22 cellular contexts compared by ENCODE assay signal in genomic region chr4:83043801-83044407, GRCh38. TPM values are rescaled to one million over a fixed set of nuclear protein-coding genes. Genes with fewer than 3 reads are reported as not detected.
A peak's percentile ranks its signal among the peaks of the same experiment; 100 is the strongest.
DNase-seq lines count a peak whose midpoint lies in the region; ATAC-seq, FAIRE-seq and TF ChIP-seq lines count a peak whose summit lies in the region.
"Had no signal": no experiment of that assay in that cellular context is flagged by ENCODE, and none has a peak within 500 bp of the region (broad histone marks: within the 10 kb centered on the region; RNA-seq: fewer than 3 reads in every experiment).

No MANE protein-coding gene starts in this region.

- H2AFZ ChIP-seq in astrocyte (ENCODE audit: low read depth, low read length) = no peak overlapping the region
- H2AFZ ChIP-seq in keratinocyte (ENCODE audit: control insufficient read depth, low read length) = no peak overlapping the region

- H4K20me1 ChIP-seq in astrocyte (ENCODE audit: insufficient read depth, low read length) (peaks cover 25% of the 10 kb centered on the region), keratinocyte (ENCODE audit: control insufficient read depth, extremely low read depth, insufficient read depth, low read length) (no peaks in the 10 kb centered on the region)

- H3K4me3 ChIP-seq in AG09309 (ENCODE audit: control insufficient read depth, low read depth, low read length) (no peak overlapping the region), astrocyte (ENCODE audit: insufficient read depth, low read depth, low read length) (no peak overlapping the region), keratinocyte (ENCODE audit: control insufficient read depth in 2 of 3, extremely low read depth in 1 of 3, insufficient read depth in 2 of 3, low read depth in 1 of 3, low read length in 3 of 3) (no peak overlapping the region)
- H3K4me3 ChIP-seq: esophagus muscularis mucosa, sigmoid colon, vagina had no signal

- H3K4me1 ChIP-seq in astrocyte (ENCODE audit: insufficient read depth, low read length) (no peaks in the 10 kb centered on the region), keratinocyte (ENCODE audit: control insufficient read depth, extremely low read depth, insufficient read depth, low read length) (peaks cover 6% of the 10 kb centered on the region)

- no peak for FAIRE-seq in astrocyte (lab: Jason Lieb, UNC)
- FAIRE-seq in keratinocyte (lab: Jason Lieb, UNC) = no peak

- no peak for TF ChIP-seq POLR2A in GM18505 (IDR thresholded peaks at IDR 0.05; ENCODE audit: borderline replicate concordance, extremely low read depth, insufficient read depth, insufficient read length)

- H3K4me2 ChIP-seq in astrocyte (ENCODE audit: low read length) = no peak overlapping the region
- no peak overlapping the region for H3K4me2 ChIP-seq in keratinocyte (ENCODE audit: control insufficient read depth, extremely low read depth, insufficient read depth, low read depth, low read length)

- H3K36me3 ChIP-seq in astrocyte (ENCODE audit: insufficient read depth, low read length) (no peaks in the 10 kb centered on the region), keratinocyte (ENCODE audit: control insufficient read depth in 2 of 2, extremely low read depth in 1 of 2, insufficient read depth in 2 of 2, low read length in 2 of 2) (no peaks in the 10 kb centered on the region)
- H3K36me3 ChIP-seq: vagina had no signal

- peaks cover 2% of the 10 kb centered on the region for H3K36me3 Mint-ChIP-seq in astrocyte (ENCODE audit: low read depth, unreplicated experiment)

- H3K27ac Mint-ChIP-seq in astrocyte (ENCODE audit: unreplicated experiment) = no peak overlapping the region
- H3K27ac Mint-ChIP-seq: activated CD4-positive, alpha-beta T cell treated with anti-CD3 and anti-CD28 coated beads, Interleukin-2, amount 10 ng/mL, durations not matched to agents 24 days and 14 days; activated naive CD8-positive, alpha-beta T cell treated with anti-CD3 and anti-CD28 coated beads, Interleukin-2, amount 50 U/mL, for 24 hours; dendritic cell treated with granulocyte-macrophage colony-stimulating factor and Interleukin-4, amounts not matched to agents 40 ng/mL and 50 ng/mL, for 4 days; stimulated activated naive CD8-positive, alpha-beta T cell treated with anti-CD3 and anti-CD28 coated beads, Interleukin-15, Interleukin-2, amounts not matched to agents 100 ng/mL and 50 ng/mL, for 24 hours; T-helper 2 cell treated with Interferon-gamma antibody and Interleukin-4, amounts not matched to agents 5 μg/mL and 100 μg/mL, for 36 hours had no signal

- H3K9ac ChIP-seq in astrocyte (ENCODE audit: low read length) = no peak overlapping the region
- no peak overlapping the region for H3K9ac ChIP-seq in keratinocyte (ENCODE audit: control insufficient read depth, extremely low read depth, insufficient read depth, low read length)

- H3K9me1 ChIP-seq in keratinocyte (ENCODE audit: control insufficient read depth, extremely low read depth, insufficient read depth, low read length) = no peaks in the 10 kb centered on the region

- no peak overlapping the region for H3K4me3 Mint-ChIP-seq in astrocyte (ENCODE audit: unreplicated experiment)
- H3K4me3 Mint-ChIP-seq: activated CD4-positive, alpha-beta T cell treated with anti-CD3 and anti-CD28 coated beads, Interleukin-2, amount 10 ng/mL, durations not matched to agents 24 days and 14 days; activated naive CD8-positive, alpha-beta T cell treated with anti-CD3 and anti-CD28 coated beads, Interleukin-2, amount 50 U/mL, for 24 hours; dendritic cell treated with granulocyte-macrophage colony-stimulating factor and Interleukin-4, amounts not matched to agents 40 ng/mL and 50 ng/mL, for 4 days; stimulated activated naive CD8-positive, alpha-beta T cell treated with anti-CD3 and anti-CD28 coated beads, Interleukin-15, Interleukin-2, amounts not matched to agents 100 ng/mL and 50 ng/mL, for 24 hours; T-helper 2 cell treated with Interferon-gamma antibody and Interleukin-4, amounts not matched to agents 5 μg/mL and 100 μg/mL, for 36 hours had no signal

- no peaks in the 10 kb centered on the region for H3K4me1 Mint-ChIP-seq in astrocyte (ENCODE audit: low read depth, unreplicated experiment)

- dilution Hi-C loops in keratinocyte (cut with MboI; ENCODE audit: extremely low pct_ligation_motif_present, low sequenced_read_pairs) = no loop called here

- H3K9me3 Mint-ChIP-seq in astrocyte (ENCODE audit: unreplicated experiment) = no peaks in the 10 kb centered on the region
- H3K9me3 Mint-ChIP-seq: activated CD4-positive, alpha-beta T cell treated with anti-CD3 and anti-CD28 coated beads, Interleukin-2, amount 10 ng/mL, durations not matched to agents 24 days and 14 days; activated naive CD8-positive, alpha-beta T cell treated with anti-CD3 and anti-CD28 coated beads, Interleukin-2, amount 50 U/mL, for 24 hours; dendritic cell treated with granulocyte-macrophage colony-stimulating factor and Interleukin-4, amounts not matched to agents 40 ng/mL and 50 ng/mL, for 4 days; stimulated activated naive CD8-positive, alpha-beta T cell treated with anti-CD3 and anti-CD28 coated beads, Interleukin-15, Interleukin-2, amounts not matched to agents 100 ng/mL and 50 ng/mL, for 24 hours; T-helper 2 cell treated with Interferon-gamma antibody and Interleukin-4, amounts not matched to agents 5 μg/mL and 100 μg/mL, for 36 hours had no signal

- no peaks in the 10 kb centered on the region for H3K27me3 Mint-ChIP-seq in astrocyte (ENCODE audit: low read depth, unreplicated experiment)
- H3K27me3 Mint-ChIP-seq: activated CD4-positive, alpha-beta T cell treated with anti-CD3 and anti-CD28 coated beads, Interleukin-2, amount 10 ng/mL, durations not matched to agents 24 days and 14 days; activated naive CD8-positive, alpha-beta T cell treated with anti-CD3 and anti-CD28 coated beads, Interleukin-2, amount 50 U/mL, for 24 hours; dendritic cell treated with granulocyte-macrophage colony-stimulating factor and Interleukin-4, amounts not matched to agents 40 ng/mL and 50 ng/mL, for 4 days; stimulated activated naive CD8-positive, alpha-beta T cell treated with anti-CD3 and anti-CD28 coated beads, Interleukin-15, Interleukin-2, amounts not matched to agents 100 ng/mL and 50 ng/mL, for 24 hours had no signal

- H3K79me2 ChIP-seq in astrocyte (ENCODE audit: insufficient read depth, low read length) (peaks cover 72% of the 10 kb centered on the region), keratinocyte (ENCODE audit: control insufficient read depth, insufficient read depth, low read length) (peaks cover 28% of the 10 kb centered on the region)

- H3K27ac ChIP-seq in astrocyte (ENCODE audit: low read depth, low read length) = no peak overlapping the region
- peak overlapping the region; percentile 20 for H3K27ac ChIP-seq in keratinocyte (ENCODE audit: control insufficient read depth, insufficient read depth, low read length)
- H3K27ac ChIP-seq: esophagus muscularis mucosa, HL-60, sigmoid colon, vagina had no signal

- H3K9me3 ChIP-seq in astrocyte (ENCODE audit: insufficient read depth, low read depth, low read length) (no peaks in the 10 kb centered on the region), keratinocyte (ENCODE audit: control insufficient read depth, low read depth, low read length) (no peaks in the 10 kb centered on the region)
- H3K9me3 ChIP-seq: esophagus muscularis mucosa, sigmoid colon, vagina had no signal

- H3K27me3 ChIP-seq in astrocyte (ENCODE audit: insufficient read depth, low read length) = no peaks in the 10 kb centered on the region
- H3K27me3 ChIP-seq in keratinocyte (ENCODE audit: control insufficient read depth, extremely low read depth, insufficient read depth, low read length) = no peaks in the 10 kb centered on the region
- H3K27me3 ChIP-seq: esophagus muscularis mucosa, sigmoid colon, vagina had no signal

- DNase-seq in AG09309 (ENCODE audit: low read depth) (peak; percentile 67), M059J (ENCODE audit: low read depth) (peak; percentile 74), astrocyte (ENCODE audit: low read depth) (peak; percentile 63), keratinocyte (ENCODE audit: low read depth, low spot score) (no peak), DMS114 treated with DMSO at 0.1 percent for 48 hours (lab: John Stamatoyannopoulos, UW; ENCODE audit: unreplicated experiment) (no peak)
- DNase-seq in activated T-cell treated with anti-CD3 and anti-CD28 coated beads, Interleukin-2, amount 50 U/mL, for 1 hour = no peak
- DNase-seq: activated CD4-positive, alpha-beta T cell treated with anti-CD3 and anti-CD28 coated beads, Interleukin-2, amount 10 ng/mL, durations not matched to agents 24 days and 14 days; activated naive CD8-positive, alpha-beta T cell treated with anti-CD3 and anti-CD28 coated beads, Interleukin-2, amount 50 U/mL, for 24 hours; activated T-cell treated with anti-CD3 and anti-CD28 coated beads, Interleukin-2, amount 50 U/mL, for 48 hours; AML-193; NCI-H2029 treated with DMSO at 0.1 percent for 48 hours; NCI-H774; Right ventricle myocardium superior; sigmoid colon had no signal

- no peak for TF ChIP-seq CTCF in AG09309 (IDR thresholded peaks at IDR 0.05; ENCODE audit: control insufficient read depth, insufficient read depth, low read depth, low read length, missing control alignments)
- no peak for TF ChIP-seq CTCF in astrocyte (IDR thresholded peaks at IDR 0.05; ENCODE audit: insufficient read depth, low read depth, low read length)
- no peak for TF ChIP-seq CTCF in keratinocyte (optimal IDR thresholded peaks at IDR 0.05 in 1 of 3, IDR thresholded peaks at IDR 0.05 in 1 of 3, conservative IDR thresholded peaks at IDR 0.05 in 1 of 3; ENCODE audit: extremely low read depth in 1 of 3, insufficient read depth in 2 of 3, low read length in 3 of 3)

- ATAC-seq in GM18505 (IDR thresholded peaks at IDR 0.05; ENCODE audit: unreplicated experiment) = no peak
- no peak for ATAC-seq in GM19328 (IDR thresholded peaks at IDR 0.05; ENCODE audit: unreplicated experiment)
- ATAC-seq: activated naive CD8-positive, alpha-beta T cell treated with anti-CD3 and anti-CD28 coated beads, Interleukin-2, amount 50 U/mL, for 24 hours had no signal

RNA-seq across cellular contexts. Expression of gene COPS4, which starts 8.9 kb away (rescaled TPM):
- total RNA-seq in M059J (2014; rRNA removed; shearing (Covaris generic)) = 84.6 and 85.8 TPM in 2 replicates
- total RNA-seq in astrocyte = 35.2 and 39.3 TPM in 2 replicates
- polyA plus RNA-seq in keratinocyte = 37.8 to 54.3 TPM (median 50.2 TPM) in 3 replicates
- 90.4 TPM for polyA plus RNA-seq in keratinocyte (2011; ENCODE audit: low read depth)
- polyA plus RNA-seq in keratinocyte (2011; cell fraction: cytosol; rRNA removed) = 39.3 and 52.5 TPM in 2 replicates
- polyA plus RNA-seq in keratinocyte (2011; cell fraction: nucleus; rRNA removed) = 32.3 and 33.5 TPM in 2 replicates
- polyA plus RNA-seq in keratinocyte (2012; ENCODE audit: low replicate concordance) = 44.0 and 57.1 TPM in 2 replicates
- 4.3 to 31.0 TPM (median 26.1 TPM) in 3 replicates for polyA minus RNA-seq in keratinocyte
- 12.7 TPM for polyA minus RNA-seq in keratinocyte (2011; cell fraction: cytosol; rRNA and poly(A)+ RNA removed)
- polyA minus RNA-seq in keratinocyte (2011; cell fraction: nucleus; rRNA and poly(A)+ RNA removed) = 9.4 and 10.4 TPM in 2 replicates

RNA-seq across cellular contexts. Expression of gene LIN54, which starts 33.3 kb away (rescaled TPM):
- total RNA-seq in M059J (2014; rRNA removed; shearing (Covaris generic)) = 15.6 and 21.4 TPM in 2 replicates
- total RNA-seq in astrocyte = 9.6 and 11.1 TPM in 2 replicates
- 5.9 to 8.1 TPM (median 7.0 TPM) in 3 replicates for polyA plus RNA-seq in keratinocyte
- 7.9 TPM for polyA plus RNA-seq in keratinocyte (2011; ENCODE audit: low read depth)
- polyA plus RNA-seq in keratinocyte (2011; cell fraction: cytosol; rRNA removed) = 3.4 and 5.7 TPM in 2 replicates
- 4.4 and 4.7 TPM in 2 replicates for polyA plus RNA-seq in keratinocyte (2011; cell fraction: nucleus; rRNA removed)
- 3.7 and 5.0 TPM in 2 replicates for polyA plus RNA-seq in keratinocyte (2012; ENCODE audit: low replicate concordance)
- 5.7 to 19.8 TPM (median 10.0 TPM) in 3 replicates for polyA minus RNA-seq in keratinocyte
- 7.5 TPM for polyA minus RNA-seq in keratinocyte (2011; cell fraction: cytosol; rRNA and poly(A)+ RNA removed)
- polyA minus RNA-seq in keratinocyte (2011; cell fraction: nucleus; rRNA and poly(A)+ RNA removed) = 6.6 and 10.5 TPM in 2 replicates

Comparison
In these comparisons a context has a peak if more than half of its experiments do, and no peak if none do; other contexts are left out.
1. DNase-seq: peak in AG09309 (single experiment), M059J (single experiment) and astrocyte (single experiment); none in keratinocyte (single experiment), DMS114 treated with DMSO at 0.1 percent for 48 hours (single experiment) and activated T-cell treated with anti-CD3 and anti-CD28 coated beads, Interleukin-2, amount 50 U/mL, for 1 hour (single experiment).